Comparison of ENCODE assay signal across 8 cellular contexts in the genomic region with DNA sequence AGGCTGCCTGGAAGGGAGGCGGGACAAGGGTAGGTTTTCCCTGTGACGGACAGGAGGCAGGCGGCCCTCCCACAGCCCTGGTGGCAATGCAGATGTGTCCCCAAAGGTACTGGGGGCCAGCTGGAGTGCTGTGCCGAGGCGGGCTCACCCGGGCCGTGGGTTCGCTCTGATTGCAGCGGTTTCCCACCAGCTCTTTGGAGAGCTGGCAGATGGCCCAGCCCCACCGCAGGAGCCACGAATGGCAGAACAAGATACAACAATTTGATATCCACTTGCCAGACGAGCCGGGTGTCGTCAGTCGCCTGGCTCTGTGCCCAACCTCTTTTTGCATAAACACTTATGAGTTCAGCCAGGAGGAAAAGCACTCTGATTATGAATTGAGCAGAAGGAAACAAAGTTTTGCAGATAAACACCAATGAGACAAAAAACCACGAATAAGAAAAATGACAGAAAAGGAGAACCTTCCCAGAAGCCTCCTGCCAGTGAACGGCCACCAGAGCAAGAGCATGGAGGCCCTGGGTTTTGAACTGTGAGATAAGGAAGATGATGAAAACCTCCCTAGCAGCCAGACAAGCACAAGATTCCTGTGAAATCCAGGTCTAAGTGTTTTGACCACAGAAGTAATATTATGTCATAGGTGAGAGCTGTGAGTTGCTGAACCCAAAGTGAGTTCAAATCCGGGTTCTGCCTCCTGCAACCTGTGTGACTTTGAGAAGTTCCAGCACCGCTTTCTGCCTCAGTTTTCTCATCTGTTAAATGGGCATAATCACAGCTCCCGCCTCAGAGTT. TPM values are rescaled to one million over a fixed set of nuclear protein-coding genes. Genes with fewer than 3 reads are reported as not detected.
DNase-seq lines count a peak whose midpoint lies in the region; TF ChIP-seq lines count a peak whose summit lies in the region.
"Not testable (repeated sequence)": the region's sequence is repeated elsewhere in the genome, so short reads cannot be mapped to it uniquely, and the experiment has no call there.

No MANE protein-coding gene starts in this region.

- H3K4me3 ChIP-seq in cardiac muscle cell, prostate gland, uterus: not testable (repeated sequence)

- TF ChIP-seq POLR2A in prostate gland (IDR thresholded peaks at IDR 0.05); uterus (IDR thresholded peaks at IDR 0.05): not testable (repeated sequence)

- intact Hi-C loops in prostate gland (cut with DNase I); uterus (cut with DNase I; ENCODE audit: low total_unique reads): not testable (repeated sequence)

- WGBS in prostate gland: 14% methylated on average over 20 of the region's 20 CpGs

- DNase-seq in DMS79 (lab: John Stamatoyannopoulos, UW) (peak; percentile 90), NCI-H1092 treated with DMSO at 0.1 percent for 48 hours (lab: John Stamatoyannopoulos, UW) (peak; percentile 78), NCI-H748 (lab: John Stamatoyannopoulos, UW; ENCODE audit: unreplicated experiment) (peak; percentile 81), astrocyte of the hippocampus (ENCODE audit: low read depth, low spot score) (peak; percentile 74), cardiac muscle cell (ENCODE audit: low read depth in 1 of 2, low spot score in 1 of 2) (peak; percentile 9 to 69), prostate gland (ENCODE audit: low spot score) (peak; percentile 13), uterus (peak; percentile 45 to 46)
- DNase-seq in activated CD4-positive, alpha-beta T cell treated with anti-CD3 and anti-CD28 coated beads for 48 hours: peak; percentile 41

- H3K9me3 ChIP-seq in cardiac muscle cell (ENCODE audit: low read depth); prostate gland; uterus: not testable (repeated sequence)

- not testable (repeated sequence) for H3K4me1 ChIP-seq in cardiac muscle cell (ENCODE audit: low read depth); prostate gland (replicated peaks); uterus

- not testable (repeated sequence) for TF ChIP-seq CTCF in cardiac muscle cell (IDR thresholded peaks at IDR 0.05; ENCODE audit: low read depth, low read length); prostate gland (IDR thresholded peaks at IDR 0.05); uterus (IDR thresholded peaks at IDR 0.05)

- H3K27me3 ChIP-seq in cardiac muscle cell; prostate gland (replicated peaks; ENCODE audit: insufficient read depth); uterus: not testable (repeated sequence)

- H3K27ac ChIP-seq in cardiac muscle cell, prostate gland, uterus: not testable (repeated sequence)

- H3K36me3 ChIP-seq in cardiac muscle cell, prostate gland, uterus: not testable (repeated sequence)

RNA-seq across cellular contexts. Expression of gene EEF2KMT, which starts 19.9 kb away (rescaled TPM):
- total RNA-seq in cardiac muscle cell: 9.6 and 14.8 TPM in 2 replicates
- polyA plus RNA-seq in cardiac muscle cell: 17.8 and 23.2 TPM in 2 replicates
- 10 to 100 TPM; 10.1 to 10.8 TPM for total RNA-seq in prostate gland
- 10 to 100 TPM in 1 of 4 donors, 1 to 10 TPM in 3; 1.0 to 13.2 (median 8.5) TPM for total RNA-seq in uterus

RNA-seq across cellular contexts. Expression of gene ALG1, which starts 45.9 kb away (rescaled TPM):
- total RNA-seq in cardiac muscle cell (16.7 and 26.5 TPM in 2 replicates), prostate gland (10 to 100 TPM; 35.1 to 37.7 TPM), uterus (10 to 100 TPM in 2 of 4 donors, 1 to 10 TPM in 2; 4.7 to 21.3 (median 10.9) TPM)
- 20.0 and 20.2 TPM in 2 replicates for polyA plus RNA-seq in cardiac muscle cell

RNA-seq across cellular contexts. Expression of gene C16orf89, which starts 51.7 kb away (rescaled TPM):
- total RNA-seq in cardiac muscle cell: 0.49 TPM in 1 of 2 replicates, not detected in the other
- polyA plus RNA-seq in cardiac muscle cell: 0.62 TPM in 1 of 2 replicates, not detected in the other
- total RNA-seq in prostate gland: 10 to 100 TPM in 1 of 2 donors, 1 to 10 TPM in 1; 6.6 to 29.4 TPM
- total RNA-seq in uterus: 10 to 100 TPM in 1 of 4 donors, 1 to 10 TPM in 1, under 1 TPM in 1, not detected in 1; 0.76 to 13.1 (median 1.1) TPM

Comparison
In these comparisons a context has a peak if more than half of its experiments do, and no peak if none do; other contexts are left out.
1. DNase-seq: peak in every context shown above with its lines; median percentile 90 in DMS79; 81 in NCI-H748; 78 in NCI-H1092 treated with DMSO at 0.1 percent for 48 hours; 74 in astrocyte of the hippocampus; 46 in uterus; 41 in activated CD4-positive, alpha-beta T cell treated with anti-CD3 and anti-CD28 coated beads for 48 hours; 39 in cardiac muscle cell; 13 in prostate gland.